In genomic region chr22:41681616-41682015, GRCh38 we compare ENCODE assay signal across 8 cellular contexts.
A peak's percentile ranks its signal among the peaks of the same experiment; 100 is the strongest.
DNase-seq lines count a peak whose midpoint lies in the region; ATAC-seq and FAIRE-seq lines count a peak whose summit lies in the region.

No MANE protein-coding gene starts in this region.

- peaks cover 36% of the 10 kb centered on the region for H3K36me3 Mint-ChIP-seq in stimulated activated memory B cell treated with anti-CD40 and anti-IgM and Interleukin-4, amounts not matched to agents 10 μg/mL and 1 μg/mL and 100 μg/mL, for 72 hours

- H3K9me3 Mint-ChIP-seq in stimulated activated memory B cell treated with anti-CD40 and anti-IgM and Interleukin-4, amounts not matched to agents 10 μg/mL and 1 μg/mL and 100 μg/mL, for 72 hours, result no peaks in the 10 kb centered on the region

- H3K4me3 Mint-ChIP-seq in stimulated activated memory B cell treated with anti-CD40 and anti-IgM and Interleukin-4, amounts not matched to agents 10 μg/mL and 1 μg/mL and 100 μg/mL, for 72 hours, result peak overlapping the region; percentile 99

- peak; percentile 12 for DNase-seq in NCI-H2196 (lab: John Stamatoyannopoulos, UW; ENCODE audit: unreplicated experiment)
- no peak for DNase-seq in NCI-H2196 treated with DMSO at 0.1 percent for 48 hours (lab: John Stamatoyannopoulos, UW; ENCODE audit: unreplicated experiment)
- DNase-seq in activated naive CD4-positive, alpha-beta T cell treated with anti-CD3 and anti-CD28 coated beads, Interleukin-2, amount 50 U/mL, for 16 hours, result peak; percentile 31
- DNase-seq in middle frontal gyrus (ENCODE audit: extremely low spot score, low spot score), result no peak
- no peak for DNase-seq in NCI-H1930 (lab: John Stamatoyannopoulos, UW)
- no peak for DNase-seq in RCC 7860 (ENCODE audit: low spot score)

- peak overlapping the region; percentile 96 for H3K27ac Mint-ChIP-seq in stimulated activated memory B cell treated with anti-CD40 and anti-IgM and Interleukin-4, amounts not matched to agents 10 μg/mL and 1 μg/mL and 100 μg/mL, for 72 hours

- peaks cover 34% of the 10 kb centered on the region for H3K4me1 Mint-ChIP-seq in stimulated activated memory B cell treated with anti-CD40 and anti-IgM and Interleukin-4, amounts not matched to agents 10 μg/mL and 1 μg/mL and 100 μg/mL, for 72 hours

- peak; percentile 40 for ATAC-seq in stimulated activated memory B cell treated with anti-CD40 and anti-IgM and Interleukin-4, amounts not matched to agents 10 μg/mL and 1 μg/mL and 100 μg/mL, for 72 hours

- peak overlapping the region; percentile 70 for H3K4me3 ChIP-seq in iPS-11a (ENCODE audit: low read depth, low read length)

- no peak for FAIRE-seq in RCC 7860 (lab: Jason Lieb, UNC)

- H3K27me3 Mint-ChIP-seq in stimulated activated memory B cell treated with anti-CD40 and anti-IgM and Interleukin-4, amounts not matched to agents 10 μg/mL and 1 μg/mL and 100 μg/mL, for 72 hours, result no peaks in the 10 kb centered on the region

Comparison
In these comparisons a context has a peak if more than half of its experiments do, and no peak if none do; other contexts are left out.
1. DNase-seq: peak in NCI-H2196 (single experiment) and activated naive CD4-positive, alpha-beta T cell treated with anti-CD3 and anti-CD28 coated beads, Interleukin-2, amount 50 U/mL, for 16 hours (single experiment); none in NCI-H2196 treated with DMSO at 0.1 percent for 48 hours (single experiment), middle frontal gyrus (single experiment), NCI-H1930 (0 of 2) and RCC 7860 (single experiment).